22 cellular contexts compared by ENCODE assay signal in the genomic region with DNA sequence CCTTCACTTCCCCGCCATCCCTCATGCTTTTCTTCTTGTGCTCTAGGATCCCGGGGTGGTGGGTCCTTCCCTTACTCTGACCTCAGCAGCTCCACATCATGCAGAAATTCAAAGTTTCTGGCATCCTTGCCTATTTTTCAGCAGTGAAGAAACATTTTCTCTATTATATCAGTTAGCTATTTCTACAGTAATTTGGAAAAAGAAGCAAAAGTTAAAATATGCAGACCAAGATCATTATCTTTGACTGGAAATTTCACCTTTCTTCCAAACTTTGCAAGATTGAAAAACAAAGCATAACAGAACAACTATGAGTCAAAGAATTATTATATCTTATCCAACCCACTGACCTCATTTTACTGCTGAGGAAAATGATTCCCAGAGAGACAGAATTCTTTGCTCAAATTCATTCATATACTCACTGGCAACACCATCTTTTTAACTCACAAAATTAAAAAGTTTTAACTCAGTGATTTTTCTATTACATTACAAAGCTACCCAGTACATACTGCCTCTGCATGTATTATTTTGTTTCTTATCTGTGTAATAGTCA. TPM values are rescaled to one million over a fixed set of nuclear protein-coding genes. Genes with fewer than 3 reads are reported as not detected.
DNase-seq lines count a peak whose midpoint lies in the region; ATAC-seq, FAIRE-seq and TF ChIP-seq lines count a peak whose summit lies in the region.
"Had no signal": no experiment of that assay in that cellular context is flagged by ENCODE, and none has a peak within 500 bp of the region (broad histone marks: within the 10 kb centered on the region; RNA-seq: fewer than 3 reads in every experiment).

No MANE protein-coding gene starts in this region.

- peaks cover 6% of the 10 kb centered on the region for H3K4me1 Mint-ChIP-seq in astrocyte (ENCODE audit: low read depth, unreplicated experiment)
- H3K4me1 Mint-ChIP-seq: CD14-positive monocyte, GM23338 had no signal

- H3K27me3 ChIP-seq in astrocyte (ENCODE audit: insufficient read depth, low read length): no peaks in the 10 kb centered on the region
- no peaks in the 10 kb centered on the region for H3K27me3 ChIP-seq in body of pancreas
- no peaks in the 10 kb centered on the region for H3K27me3 ChIP-seq in Peyer's patch

- POLR2A ChIA-PET in A549 (lab: Yijun Ruan, JAX): no interaction called here

- H3K4me3 ChIP-seq in A549: no peak overlapping the region
- no peak overlapping the region for H3K4me3 ChIP-seq in astrocyte (ENCODE audit: insufficient read depth, low read depth, low read length)
- no peak overlapping the region for H3K4me3 ChIP-seq in fibroblast of the aortic adventitia (ENCODE audit: low read depth, low read length)
- no peak overlapping the region for H3K4me3 ChIP-seq in body of pancreas
- no peak overlapping the region for H3K4me3 ChIP-seq in Peyer's patch
- H3K4me3 ChIP-seq: GM23338, K562 had no signal

- no peaks in the 10 kb centered on the region for H3K27me3 Mint-ChIP-seq in astrocyte (ENCODE audit: low read depth, unreplicated experiment)

- FAIRE-seq in A549 (lab: Jason Lieb, UNC) (peak; percentile 39), astrocyte (lab: Jason Lieb, UNC) (no peak)
- FAIRE-seq: GM19239, K562 had no signal

- WGBS in A549 (ENCODE audit: missing lambda C conversion rate): 74% methylated on average over 2 of the region's 2 CpGs
- WGBS in body of pancreas, 2 donors: 88 to 94% methylated on average over 2 of the region's 2 CpGs

- TF ChIP-seq EP300 in A549 (IDR thresholded peaks at IDR 0.05): no peak

- H4K20me1 ChIP-seq in astrocyte (ENCODE audit: insufficient read depth, low read length): peaks cover 29% of the 10 kb centered on the region

- H3K4me3 Mint-ChIP-seq in astrocyte (ENCODE audit: unreplicated experiment): no peak overlapping the region
- H3K4me3 Mint-ChIP-seq: CD14-positive monocyte, GM23338 had no signal

- peaks cover 21% of the 10 kb centered on the region for H3K79me2 ChIP-seq in astrocyte (ENCODE audit: insufficient read depth, low read length)

- H3K4me2 ChIP-seq in A549: no peak overlapping the region
- no peak overlapping the region for H3K4me2 ChIP-seq in astrocyte (ENCODE audit: low read length)
- H3K4me2 ChIP-seq: GM23338 had no signal

- ATAC-seq in A549 (no peak), body of pancreas (no peak)
- ATAC-seq: GM23338, HCT116, K562, Panc1 had no signal

- H3K36me3 ChIP-seq in astrocyte (ENCODE audit: insufficient read depth, low read length): no peaks in the 10 kb centered on the region
- no peaks in the 10 kb centered on the region for H3K36me3 ChIP-seq in body of pancreas (replicated peaks in 1 of 2; ENCODE audit: insufficient read depth in 1 of 2, low read depth in 2 of 2)
- no peaks in the 10 kb centered on the region for H3K36me3 ChIP-seq in Peyer's patch

- H3K4me1 ChIP-seq in A549: peaks cover 21% of the 10 kb centered on the region; the same call in 2 of the 3 replicates
- H3K4me1 ChIP-seq in astrocyte (ENCODE audit: insufficient read depth, low read length): no peaks in the 10 kb centered on the region
- H3K4me1 ChIP-seq in body of pancreas: no peaks in the 10 kb centered on the region
- H3K4me1 ChIP-seq in Peyer's patch: no peaks in the 10 kb centered on the region

- no peaks in the 10 kb centered on the region for H3K9me3 ChIP-seq in A549
- no peaks in the 10 kb centered on the region for H3K9me3 ChIP-seq in astrocyte (ENCODE audit: insufficient read depth, low read depth, low read length)
- no peaks in the 10 kb centered on the region for H3K9me3 ChIP-seq in body of pancreas
- H3K9me3 ChIP-seq in Peyer's patch: no peaks in the 10 kb centered on the region

- TF ChIP-seq POLR2A in A549 (IDR thresholded peaks at IDR 0.05; ENCODE audit: low read length) (no peak), body of pancreas (IDR thresholded peaks at IDR 0.05) (no peak), Peyer's patch (IDR thresholded peaks at IDR 0.05) (no peak)

- no peak overlapping the region for H3K27ac ChIP-seq in A549
- H3K27ac ChIP-seq in astrocyte (ENCODE audit: low read depth, low read length): no peak overlapping the region
- H3K27ac ChIP-seq in body of pancreas: no peak overlapping the region
- no peak overlapping the region for H3K27ac ChIP-seq in caudate nucleus (ENCODE audit: low read depth, low read length)
- H3K27ac ChIP-seq in Peyer's patch: no peak overlapping the region

- H2AFZ ChIP-seq in astrocyte (ENCODE audit: low read depth, low read length): no peak overlapping the region
- H2AFZ ChIP-seq: GM23338 had no signal

- H3K9ac ChIP-seq in astrocyte (ENCODE audit: low read length): no peak overlapping the region

- peaks cover 6% of the 10 kb centered on the region for H3K36me3 Mint-ChIP-seq in astrocyte (ENCODE audit: low read depth, unreplicated experiment)
- H3K36me3 Mint-ChIP-seq: CD14-positive monocyte had no signal

- CTCF ChIA-PET in A549 (lab: Yijun Ruan, JAX): interaction anchor here (1.3 kb wide), 1 partner anchor 41 kb away, joined by 4 read pairs; no protein-coding TSS in a partner anchor

- no peak for DNase-seq in A549 (ENCODE audit: low read depth in 1 of 2, low spot score in 1 of 2)
- peak; percentile 18 for DNase-seq in GM03348 (ENCODE audit: low spot score)
- DNase-seq in astrocyte (ENCODE audit: low read depth): peak; percentile 58
- DNase-seq in fibroblast of the aortic adventitia (ENCODE audit: low read depth): peak; percentile 69
- DNase-seq in body of pancreas: no peak
- DNase-seq in caudate nucleus (lab: John Stamatoyannopoulos, UW): no peak
- no peak for DNase-seq in Peyer's patch
- no peak for DNase-seq in GM13977 (ENCODE audit: low spot score)
- DNase-seq: AML-193, DND-41, GDM1, NCI-H1105 treated with DMSO at 0.1 percent for 48 hours, NCI-H1694, NCI-H2081 treated with DMSO at 0.1 percent for 48 hours, NCI-H446 treated with DMSO at 0.1 percent for 48 hours, NCI-H69 had no signal

- no peak for TF ChIP-seq CTCF in A549 (IDR thresholded peaks at IDR 0.05)
- no peak for TF ChIP-seq CTCF in astrocyte (IDR thresholded peaks at IDR 0.05; ENCODE audit: insufficient read depth, low read depth, low read length)
- no peak for TF ChIP-seq CTCF in fibroblast of the aortic adventitia (IDR thresholded peaks at IDR 0.05; ENCODE audit: insufficient read depth, low read length)
- TF ChIP-seq CTCF in body of pancreas (IDR thresholded peaks at IDR 0.05): no peak
- TF ChIP-seq CTCF in Peyer's patch (IDR thresholded peaks at IDR 0.05): no peak
- TF ChIP-seq CTCF in GM13977 (IDR thresholded peaks at IDR 0.05; ENCODE audit: extremely low read depth, insufficient read depth, missing control alignments): no peak

- intact Hi-C loops in body of pancreas (cut with DNase I): no loop called here

- no peak overlapping the region for H3K27ac Mint-ChIP-seq in astrocyte (ENCODE audit: unreplicated experiment)
- H3K27ac Mint-ChIP-seq: CD14-positive monocyte, GM23338 had no signal

- H3K9me3 Mint-ChIP-seq in astrocyte (ENCODE audit: unreplicated experiment): no peaks in the 10 kb centered on the region
- H3K9me3 Mint-ChIP-seq: GM23338 had no signal

- no peak for TF ChIP-seq RAD21 in A549 (conservative IDR thresholded peaks at IDR 0.05 in 1 of 2, IDR thresholded peaks at IDR 0.05 in 1 of 2)

- in situ Hi-C loops in GM13977 (cut with MboI; ENCODE audit: low pct_unique_long_range_greater_than_20kb, low sequenced_read_pairs, unreplicated experiment): no loop called here

TF ChIP-seq in A549, 52 proteins besides CTCF, POLR2A, EP300 and RAD21:
- TF ChIP-seq HOXA7 (CRISPR knock-in tag; IDR thresholded peaks at IDR 0.05) (no peak), RNF2 (IDR thresholded peaks at IDR 0.05; ENCODE audit: borderline replicate concordance, low read depth) (no peak), CBX8 (IDR thresholded peaks at IDR 0.05) (no peak), EHF (CRISPR knock-in tag; IDR thresholded peaks at IDR 0.05) (no peak)
- TF ChIP-seq, protein P1, sequence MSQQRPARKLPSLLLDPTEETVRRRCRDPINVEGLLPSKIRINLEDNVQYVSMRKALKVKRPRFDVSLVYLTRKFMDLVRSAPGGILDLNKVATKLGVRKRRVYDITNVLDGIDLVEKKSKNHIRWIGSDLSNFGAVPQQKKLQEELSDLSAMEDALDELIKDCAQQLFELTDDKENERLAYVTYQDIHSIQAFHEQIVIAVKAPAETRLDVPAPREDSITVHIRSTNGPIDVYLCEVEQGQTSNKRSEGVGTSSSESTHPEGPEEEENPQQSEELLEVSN (IDR thresholded peaks at IDR 0.05; ENCODE audit: borderline replicate concordance, low read depth): no peak

RNA-seq across cellular contexts. Expression of a gene that starts 40.5 kb away (rescaled TPM):
- 150 and 161 TPM in 2 replicates for polyA plus RNA-seq in A549 (2011; rRNA removed)
- 122 and 157 TPM in 2 replicates for polyA plus RNA-seq in A549 (2012; cell fraction: cytosol; rRNA removed)
- polyA plus RNA-seq in A549 (2012; cell fraction: nucleus; rRNA removed): 116 and 163 TPM in 2 replicates
- 192 to 194 TPM (median 192 TPM) in 3 replicates for polyA plus RNA-seq in A549 (2017; fragmentation: RNase III; extraction: RNeasy Plus Mini Kit Qiagen cat#74134 plus additional on column Dnase treatment)
- polyA minus RNA-seq in A549 (2011; rRNA and poly(A)+ RNA removed): 99.9 and 120 TPM in 2 replicates
- 67.8 and 71.7 TPM in 2 replicates for total RNA-seq in astrocyte
- total RNA-seq in fibroblast of the aortic adventitia (ENCODE audit: low replicate concordance): 31.5 and 61.5 TPM in 2 replicates
- 10 to 100 TPM in 1 of 2 donors, 1 to 10 TPM in 1; 9.3 to 11.2 TPM for total RNA-seq in body of pancreas
- total RNA-seq in Peyer's patch: 10 to 100 TPM in 3 of 4 donors, 1 to 10 TPM in 1; 5.4 to 39.6 (median 25.0) TPM
- polyA plus RNA-seq: CD14-positive monocyte had no signal

Comparison
In these comparisons a context has a peak if more than half of its experiments do, and no peak if none do; other contexts are left out.
1. DNase-seq: peak in GM03348 (single experiment), astrocyte (single experiment) and fibroblast of the aortic adventitia (single experiment); none in A549 (0 of 2), body of pancreas (0 of 4), caudate nucleus (0 of 61), Peyer's patch (0 of 3) and GM13977 (single experiment).